In the genomic region with DNA sequence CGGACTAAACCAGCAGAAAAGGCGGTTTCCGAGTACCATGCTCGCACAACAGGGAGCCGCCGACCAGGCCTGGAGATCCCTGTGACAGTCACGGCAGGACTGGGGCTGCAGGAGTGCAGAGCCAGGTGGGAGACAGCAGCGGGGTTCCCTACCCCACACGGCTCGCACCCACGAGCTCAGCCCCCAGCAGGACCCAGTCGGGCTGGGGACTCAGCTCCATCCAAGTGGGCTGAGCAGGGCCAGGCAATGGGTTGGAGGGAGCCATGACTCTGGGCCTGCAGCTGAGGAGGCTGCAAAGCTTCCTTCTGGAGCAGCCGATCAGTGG, we compare ENCODE assay signal across 16 cellular contexts. TPM values are rescaled to one million over a fixed set of nuclear protein-coding genes. Genes with fewer than 3 reads are reported as not detected.
DNase-seq lines count a peak whose midpoint lies in the region; ATAC-seq and TF ChIP-seq lines count a peak whose summit lies in the region.
"Had no signal": no experiment of that assay in that cellular context is flagged by ENCODE, and none has a peak within 500 bp of the region (broad histone marks: within the 10 kb centered on the region; RNA-seq: fewer than 3 reads in every experiment).

No MANE protein-coding gene starts in this region.

- H3K4me1 ChIP-seq in right cardiac atrium (ENCODE audit: control insufficient read depth, insufficient read depth, low read length), result no peaks in the 10 kb centered on the region
- H3K4me1 ChIP-seq in right atrium auricular region, result peaks cover 0 to 26% of the 10 kb centered on the region in 2 donors

- peak in 2 of 3 donors; percentile 33 to 34 for DNase-seq in right cardiac atrium
- no peak for DNase-seq in right atrium auricular region (ENCODE audit: low spot score)
- DNase-seq in WTC11 (ENCODE audit: low spot score), result no peak
- no peak for DNase-seq in neural crest cell (ENCODE audit: low read depth, low spot score)
- DNase-seq in RPMI8226, result no peak
- no peak for DNase-seq in NCI-H1417 treated with DMSO at 0.1 percent for 48 hours (lab: John Stamatoyannopoulos, UW)
- no peak for DNase-seq in SKM-1 (lab: John Stamatoyannopoulos, UW; ENCODE audit: unreplicated experiment)
- DNase-seq: AML-193; Calu3; CD4-positive, CD25-positive, alpha-beta regulatory T cell; NCI-H226; NCI-H526; PC-3 had no signal

- H3K27ac ChIP-seq in right cardiac atrium (ENCODE audit: low read length), result no peak overlapping the region
- H3K27ac ChIP-seq in right atrium auricular region, result no peak overlapping the region

- H3K9me3 ChIP-seq in right cardiac atrium (ENCODE audit: control insufficient read depth, low read length) (no peaks in the 10 kb centered on the region), right atrium auricular region (no peaks in the 10 kb centered on the region)

- no peaks in the 10 kb centered on the region for H3K36me3 ChIP-seq in right atrium auricular region

- 92% methylated on average over 13 of the region's 13 CpGs for WGBS in right cardiac atrium

- no peak overlapping the region for H3K4me3 ChIP-seq in right cardiac atrium (ENCODE audit: low read length)
- no peak overlapping the region for H3K4me3 ChIP-seq in right atrium auricular region
- H3K4me3 ChIP-seq: GM12878, K562 had no signal

- POLR2A ChIA-PET in WTC11 (lab: Charles Lee), result interaction anchor here (1.8 kb wide), 1 partner anchor 16 kb away, joined by 4 read pairs; a partner anchor contains a TSS

- peak overlapping the region; percentile 75 for H3K27ac Mint-ChIP-seq in WTC11
- peak overlapping the region; percentile 73 for H3K27ac Mint-ChIP-seq in neural crest cell (ENCODE audit: unreplicated experiment)

- no peak for TF ChIP-seq CTCF in right atrium auricular region (IDR thresholded peaks at IDR 0.05)
- no peak for TF ChIP-seq CTCF in WTC11 (IDR thresholded peaks at IDR 0.05)
- TF ChIP-seq CTCF in neural crest cell (conservative IDR thresholded peaks at IDR 0.05), result no peak

- H3K27me3 ChIP-seq in right cardiac atrium (ENCODE audit: control insufficient read depth, insufficient read depth) (no peaks in the 10 kb centered on the region), right atrium auricular region (no peaks in the 10 kb centered on the region)

- CTCF ChIA-PET in WTC11 (lab: Charles Lee), result interaction anchor here (1.3 to 3.9 kb wide), 4 partner anchors 16 to 572 kb away, joined by 5 to 16 read pairs (median 10); a partner anchor contains a TSS

- H3K36me3 Mint-ChIP-seq in WTC11 (no peaks in the 10 kb centered on the region), neural crest cell (ENCODE audit: low read depth) (peaks cover 2% of the 10 kb centered on the region)
- H3K36me3 Mint-ChIP-seq: CD4-positive, CD25-positive, alpha-beta regulatory T cell had no signal

- H3K27me3 Mint-ChIP-seq in WTC11 (ENCODE audit: low read depth) (no peaks in the 10 kb centered on the region), neural crest cell (ENCODE audit: low read depth) (no peaks in the 10 kb centered on the region)
- H3K27me3 Mint-ChIP-seq: CD4-positive, CD25-positive, alpha-beta regulatory T cell had no signal

- ATAC-seq in right cardiac atrium (no peak), WTC11 (no peak), GM21390 (IDR thresholded peaks at IDR 0.05; ENCODE audit: unreplicated experiment) (no peak)
- ATAC-seq: GM12878, K562, PC-3 had no signal

- peaks cover 63% of the 10 kb centered on the region for H3K4me1 Mint-ChIP-seq in WTC11
- peaks cover 24% of the 10 kb centered on the region for H3K4me1 Mint-ChIP-seq in neural crest cell

- intact Hi-C loops in right cardiac atrium (cut with DNase I), result loop anchor here in 3 of 4 donors (5.0 to 10.0 kb wide), 6 partner anchors 100 to 573 kb away; no protein-coding TSS in a partner anchor

- H3K9me3 Mint-ChIP-seq in WTC11, result no peaks in the 10 kb centered on the region
- no peaks in the 10 kb centered on the region for H3K9me3 Mint-ChIP-seq in neural crest cell
- H3K9me3 Mint-ChIP-seq: CD4-positive, CD25-positive, alpha-beta regulatory T cell had no signal

- no peak overlapping the region for H3K4me3 Mint-ChIP-seq in WTC11
- H3K4me3 Mint-ChIP-seq in neural crest cell, result no peak overlapping the region
- H3K4me3 Mint-ChIP-seq: CD4-positive, CD25-positive, alpha-beta regulatory T cell had no signal

TF ChIP-seq in WTC11, 78 proteins besides CTCF, POLR2A, EP300 and RAD21 (continues in another document):
- TF ChIP-seq NR1H2 (CRISPR knock-in tag; IDR thresholded peaks at IDR 0.05) (no peak), JUN (CRISPR knock-in tag; IDR thresholded peaks at IDR 0.05) (no peak), RELA (CRISPR knock-in tag; IDR thresholded peaks at IDR 0.05; ENCODE audit: borderline replicate concordance) (no peak), ZNF416 (CRISPR knock-in tag; IDR thresholded peaks at IDR 0.05) (no peak)
- TF ChIP-seq, protein P1, sequence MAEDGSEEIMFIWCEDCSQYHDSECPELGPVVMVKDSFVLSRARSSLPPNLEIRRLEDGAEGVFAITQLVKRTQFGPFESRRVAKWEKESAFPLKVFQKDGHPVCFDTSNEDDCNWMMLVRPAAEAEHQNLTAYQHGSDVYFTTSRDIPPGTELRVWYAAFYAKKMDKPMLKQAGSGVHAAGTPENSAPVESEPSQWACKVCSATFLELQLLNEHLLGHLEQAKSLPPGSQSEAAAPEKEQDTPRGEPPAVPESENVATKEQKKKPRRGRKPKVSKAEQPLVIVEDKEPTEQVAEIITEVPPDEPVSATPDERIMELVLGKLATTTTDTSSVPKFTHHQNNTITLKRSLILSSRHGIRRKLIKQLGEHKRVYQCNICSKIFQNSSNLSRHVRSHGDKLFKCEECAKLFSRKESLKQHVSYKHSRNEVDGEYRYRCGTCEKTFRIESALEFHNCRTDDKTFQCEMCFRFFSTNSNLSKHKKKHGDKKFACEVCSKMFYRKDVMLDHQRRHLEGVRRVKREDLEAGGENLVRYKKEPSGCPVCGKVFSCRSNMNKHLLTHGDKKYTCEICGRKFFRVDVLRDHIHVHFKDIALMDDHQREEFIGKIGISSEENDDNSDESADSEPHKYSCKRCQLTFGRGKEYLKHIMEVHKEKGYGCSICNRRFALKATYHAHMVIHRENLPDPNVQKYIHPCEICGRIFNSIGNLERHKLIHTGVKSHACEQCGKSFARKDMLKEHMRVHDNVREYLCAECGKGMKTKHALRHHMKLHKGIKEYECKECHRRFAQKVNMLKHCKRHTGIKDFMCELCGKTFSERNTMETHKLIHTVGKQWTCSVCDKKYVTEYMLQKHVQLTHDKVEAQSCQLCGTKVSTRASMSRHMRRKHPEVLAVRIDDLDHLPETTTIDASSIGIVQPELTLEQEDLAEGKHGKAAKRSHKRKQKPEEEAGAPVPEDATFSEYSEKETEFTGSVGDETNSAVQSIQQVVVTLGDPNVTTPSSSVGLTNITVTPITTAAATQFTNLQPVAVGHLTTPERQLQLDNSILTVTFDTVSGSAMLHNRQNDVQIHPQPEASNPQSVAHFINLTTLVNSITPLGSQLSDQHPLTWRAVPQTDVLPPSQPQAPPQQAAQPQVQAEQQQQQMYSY (CRISPR knock-in tag; IDR thresholded peaks at IDR 0.05), result no peak
- TF ChIP-seq, protein P2, sequence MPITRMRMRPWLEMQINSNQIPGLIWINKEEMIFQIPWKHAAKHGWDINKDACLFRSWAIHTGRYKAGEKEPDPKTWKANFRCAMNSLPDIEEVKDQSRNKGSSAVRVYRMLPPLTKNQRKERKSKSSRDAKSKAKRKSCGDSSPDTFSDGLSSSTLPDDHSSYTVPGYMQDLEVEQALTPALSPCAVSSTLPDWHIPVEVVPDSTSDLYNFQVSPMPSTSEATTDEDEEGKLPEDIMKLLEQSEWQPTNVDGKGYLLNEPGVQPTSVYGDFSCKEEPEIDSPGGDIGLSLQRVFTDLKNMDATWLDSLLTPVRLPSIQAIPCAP (CRISPR knock-in tag; IDR thresholded peaks at IDR 0.05), result no peak
- TF ChIP-seq, protein P3, sequence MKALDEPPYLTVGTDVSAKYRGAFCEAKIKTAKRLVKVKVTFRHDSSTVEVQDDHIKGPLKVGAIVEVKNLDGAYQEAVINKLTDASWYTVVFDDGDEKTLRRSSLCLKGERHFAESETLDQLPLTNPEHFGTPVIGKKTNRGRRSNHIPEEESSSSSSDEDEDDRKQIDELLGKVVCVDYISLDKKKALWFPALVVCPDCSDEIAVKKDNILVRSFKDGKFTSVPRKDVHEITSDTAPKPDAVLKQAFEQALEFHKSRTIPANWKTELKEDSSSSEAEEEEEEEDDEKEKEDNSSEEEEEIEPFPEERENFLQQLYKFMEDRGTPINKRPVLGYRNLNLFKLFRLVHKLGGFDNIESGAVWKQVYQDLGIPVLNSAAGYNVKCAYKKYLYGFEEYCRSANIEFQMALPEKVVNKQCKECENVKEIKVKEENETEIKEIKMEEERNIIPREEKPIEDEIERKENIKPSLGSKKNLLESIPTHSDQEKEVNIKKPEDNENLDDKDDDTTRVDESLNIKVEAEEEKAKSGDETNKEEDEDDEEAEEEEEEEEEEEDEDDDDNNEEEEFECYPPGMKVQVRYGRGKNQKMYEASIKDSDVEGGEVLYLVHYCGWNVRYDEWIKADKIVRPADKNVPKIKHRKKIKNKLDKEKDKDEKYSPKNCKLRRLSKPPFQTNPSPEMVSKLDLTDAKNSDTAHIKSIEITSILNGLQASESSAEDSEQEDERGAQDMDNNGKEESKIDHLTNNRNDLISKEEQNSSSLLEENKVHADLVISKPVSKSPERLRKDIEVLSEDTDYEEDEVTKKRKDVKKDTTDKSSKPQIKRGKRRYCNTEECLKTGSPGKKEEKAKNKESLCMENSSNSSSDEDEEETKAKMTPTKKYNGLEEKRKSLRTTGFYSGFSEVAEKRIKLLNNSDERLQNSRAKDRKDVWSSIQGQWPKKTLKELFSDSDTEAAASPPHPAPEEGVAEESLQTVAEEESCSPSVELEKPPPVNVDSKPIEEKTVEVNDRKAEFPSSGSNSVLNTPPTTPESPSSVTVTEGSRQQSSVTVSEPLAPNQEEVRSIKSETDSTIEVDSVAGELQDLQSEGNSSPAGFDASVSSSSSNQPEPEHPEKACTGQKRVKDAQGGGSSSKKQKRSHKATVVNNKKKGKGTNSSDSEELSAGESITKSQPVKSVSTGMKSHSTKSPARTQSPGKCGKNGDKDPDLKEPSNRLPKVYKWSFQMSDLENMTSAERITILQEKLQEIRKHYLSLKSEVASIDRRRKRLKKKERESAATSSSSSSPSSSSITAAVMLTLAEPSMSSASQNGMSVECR (CRISPR knock-in tag; IDR thresholded peaks at IDR 0.05; ENCODE audit: borderline replicate concordance), result no peak

RNA-seq across cellular contexts. Expression of a gene that starts 15.8 kb away (rescaled TPM):
- total RNA-seq in right cardiac atrium (1 to 10 TPM; 4.3 to 6.2 (median 4.9) TPM), right atrium auricular region (1 to 10 TPM; 4.6 to 6.7 TPM), WTC11 (2021) (21.4 to 23.4 TPM (median 22.5 TPM) in 3 replicates), neural crest cell (41.1 and 41.2 TPM in 2 replicates)
- 3.3 TPM for polyA plus RNA-seq in right cardiac atrium

Comparison
In these comparisons a context has a peak if more than half of its experiments do, and no peak if none do; other contexts are left out.
1. DNase-seq: peak in right cardiac atrium (2 of 3); none in right atrium auricular region (single experiment), WTC11 (single experiment), neural crest cell (single experiment), RPMI8226 (single experiment), NCI-H1417 treated with DMSO at 0.1 percent for 48 hours (single experiment) and SKM-1 (single experiment).